Comparison of ENCODE assay signal across 3 cellular contexts in genomic region chr10:28521961-28522360, GRCh38. TPM values are rescaled to one million over a fixed set of nuclear protein-coding genes. Genes with fewer than 3 reads are reported as not detected.
A peak's percentile ranks its signal among the peaks of the same experiment; 100 is the strongest.
DNase-seq lines count a peak whose midpoint lies in the region; ATAC-seq and TF ChIP-seq lines count a peak whose summit lies in the region.
"Not testable (repeated sequence)": the region's sequence is repeated elsewhere in the genome, so short reads cannot be mapped to it uniquely, and the experiment has no call there.

No MANE protein-coding gene starts in this region.

- CTCF ChIA-PET in RWPE1 (lab: Yijun Ruan, JAX) = not testable (repeated sequence)

- ATAC-seq in esophagus mucosa (peak; percentile 11), Right ventricle myocardium superior (ENCODE audit: poor library complexity) (peak; percentile 15)

- DNase-seq in RWPE1 (ENCODE audit: low spot score); Right ventricle myocardium superior: not testable (repeated sequence)

- TF ChIP-seq CTCF in RWPE1 (conservative IDR thresholded peaks at IDR 0.05; ENCODE audit: low read depth) = not testable (repeated sequence)

- POLR2A ChIA-PET in RWPE1 (lab: Yijun Ruan, JAX; ENCODE audit: low non-redundant PET) = not testable (repeated sequence)

- intact Hi-C loops in Right ventricle myocardium superior (cut with DNase I) = not testable (repeated sequence)

- peak overlapping the region; percentile 28 for H3K27ac ChIP-seq in RWPE1

RNA-seq across cellular contexts. Expression of gene WAC, which starts 11.0 kb away (rescaled TPM):
- total RNA-seq in esophagus mucosa (62.8 TPM), Right ventricle myocardium superior (92.9 TPM)
